Comparison of ENCODE assay signal across 1 cellular context in genomic region chr19:3451451-3451866, GRCh38.
TF ChIP-seq lines count a peak whose summit lies in the region.

No MANE protein-coding gene starts in this region.

TF ChIP-seq in HEK293, 187 proteins besides CTCF, POLR2A, EP300 and RAD21 (continued from another document):
- TF ChIP-seq, protein P1, sequence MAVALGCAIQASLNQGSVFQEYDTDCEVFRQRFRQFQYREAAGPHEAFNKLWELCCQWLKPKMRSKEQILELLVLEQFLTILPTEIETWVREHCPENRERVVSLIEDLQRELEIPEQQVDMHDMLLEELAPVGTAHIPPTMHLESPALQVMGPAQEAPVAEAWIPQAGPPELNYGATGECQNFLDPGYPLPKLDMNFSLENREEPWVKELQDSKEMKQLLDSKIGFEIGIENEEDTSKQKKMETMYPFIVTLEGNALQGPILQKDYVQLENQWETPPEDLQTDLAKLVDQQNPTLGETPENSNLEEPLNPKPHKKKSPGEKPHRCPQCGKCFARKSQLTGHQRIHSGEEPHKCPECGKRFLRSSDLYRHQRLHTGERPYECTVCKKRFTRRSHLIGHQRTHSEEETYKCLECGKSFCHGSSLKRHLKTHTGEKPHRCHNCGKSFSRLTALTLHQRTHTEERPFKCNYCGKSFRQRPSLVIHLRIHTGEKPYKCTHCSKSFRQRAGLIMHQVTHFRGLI (tag by site-specific recombination; IDR thresholded peaks at IDR 0.05), result no peak
- TF ChIP-seq ZNF473 (tag by site-specific recombination; IDR thresholded peaks at IDR 0.05) (no peak), ZNF121 (tag by site-specific recombination; IDR thresholded peaks at IDR 0.05) (no peak), GLI4 (tag by site-specific recombination; IDR thresholded peaks at IDR 0.05) (no peak), BCL11B (tag by site-specific recombination; IDR thresholded peaks at IDR 0.05; ENCODE audit: low read depth) (peak; percentile 35; the same call in 1 of the 2 replicates)
